8 cellular contexts compared by ENCODE assay signal in genomic region chr6:2542858-2543218, GRCh38.
DNase-seq lines count a peak whose midpoint lies in the region; ATAC-seq and TF ChIP-seq lines count a peak whose summit lies in the region.

No MANE protein-coding gene starts in this region.

- intact Hi-C loops in esophagus squamous epithelium (cut with DNase I) = no loop called here

- H3K36me3 ChIP-seq in esophagus squamous epithelium (no peaks in the 10 kb centered on the region), GM23338 (ENCODE audit: insufficient read depth) (no peaks in the 10 kb centered on the region)

- ATAC-seq in GM18520 (IDR thresholded peaks at IDR 0.05; ENCODE audit: unreplicated experiment) (peak; percentile 41), HG03135 (IDR thresholded peaks at IDR 0.05; ENCODE audit: unreplicated experiment) (peak; percentile 60), GM23338 (no peak)

- H3K9me3 ChIP-seq in esophagus squamous epithelium = no peaks in the 10 kb centered on the region

- peaks cover 2% of the 10 kb centered on the region; the same call in 1 of the 3 replicates for H3K36me3 Mint-ChIP-seq in GM23338 (ENCODE audit: low read depth)

- H3K4me1 ChIP-seq in esophagus squamous epithelium (peaks cover 5 to 20% (median 7%) of the 10 kb centered on the region in 3 donors), GM23338 (ENCODE audit: insufficient read depth) (no peaks in the 10 kb centered on the region)

- no peak overlapping the region for H2AFZ ChIP-seq in GM23338

- peaks cover 0 to 9% (median 0%) of the 10 kb centered on the region in 4 donors for H3K27me3 ChIP-seq in esophagus squamous epithelium
- no peaks in the 10 kb centered on the region for H3K27me3 ChIP-seq in GM23338 (ENCODE audit: insufficient read depth)

- no peak overlapping the region for H3K4me2 ChIP-seq in GM23338

- DNase-seq in AG09319 (ENCODE audit: extremely low read depth, low read depth) = peak; percentile 29
- peak; percentile 95 for DNase-seq in SIG-M5 (lab: John Stamatoyannopoulos, UW)
- no peak for DNase-seq in esophagus squamous epithelium (lab: John Stamatoyannopoulos, UW)
- peak; percentile 53 for DNase-seq in ureter (ENCODE audit: low spot score)
- no peak for DNase-seq in GM23338 (ENCODE audit: low spot score)
- DNase-seq in NCI-H82 treated with DMSO at 0.1 percent for 48 hours (lab: John Stamatoyannopoulos, UW; ENCODE audit: unreplicated experiment) = no peak

- H3K27me3 Mint-ChIP-seq in GM23338 (ENCODE audit: insufficient read depth, low read depth, poor library complexity) = no peaks in the 10 kb centered on the region

- peaks cover 7% of the 10 kb centered on the region for H3K9me3 Mint-ChIP-seq in GM23338

- peak overlapping the region in 3 of 4 donors; percentile 59 to 75 (median 62) for H3K27ac ChIP-seq in esophagus squamous epithelium
- H3K27ac ChIP-seq in GM23338 (ENCODE audit: low read depth) = no peak overlapping the region

- no peak for TF ChIP-seq CTCF in AG09319 (IDR thresholded peaks at IDR 0.05; ENCODE audit: low read depth, low read length)
- TF ChIP-seq CTCF in esophagus squamous epithelium (IDR thresholded peaks at IDR 0.05) = no peak
- TF ChIP-seq CTCF in GM23338 (conservative IDR thresholded peaks at IDR 0.05; ENCODE audit: low read depth in 2 of 2) = no peak

- WGBS in esophagus squamous epithelium, 2 donors = 48 to 65% methylated on average over 4 of the region's 4 CpGs

- H3K4me3 Mint-ChIP-seq in GM23338 = no peak overlapping the region

- no peak overlapping the region for H3K4me3 ChIP-seq in esophagus squamous epithelium
- no peak overlapping the region for H3K4me3 ChIP-seq in GM23338

- no peak overlapping the region for H3K27ac Mint-ChIP-seq in GM23338

- TF ChIP-seq POLR2A in esophagus squamous epithelium (IDR thresholded peaks at IDR 0.05) = no peak

- no peaks in the 10 kb centered on the region for H3F3A ChIP-seq in GM23338 (replicated peaks; ENCODE audit: low read depth)

- H3K79me2 ChIP-seq in GM23338 (replicated peaks; ENCODE audit: insufficient read depth) = no peaks in the 10 kb centered on the region

- no peaks in the 10 kb centered on the region for H3K4me1 Mint-ChIP-seq in GM23338

- no peaks in the 10 kb centered on the region for H4K20me1 ChIP-seq in GM23338 (replicated peaks; ENCODE audit: insufficient read depth)

- 0 out of 2 replicates have a peak, but pooled peaks cover 3% of the 10 kb centered on the region for H3K9me2 ChIP-seq in GM23338 (ENCODE audit: insufficient read depth)

TF ChIP-seq in GM23338, 12 proteins besides CTCF, POLR2A, EP300 and RAD21:
- TF ChIP-seq EZH2phosphoT487 (IDR thresholded peaks at IDR 0.05; ENCODE audit: unreplicated experiment) = no peak
- no peak for TF ChIP-seq STAT1 (IDR thresholded peaks at IDR 0.05; ENCODE audit: unreplicated experiment)
- no peak for TF ChIP-seq EZH2 (IDR thresholded peaks at IDR 0.05; ENCODE audit: low read depth, unreplicated experiment)
- no peak for TF ChIP-seq CREB1 (CRISPR knock-in tag; IDR thresholded peaks at IDR 0.05; ENCODE audit: low read depth)
- TF ChIP-seq ZNF462 (CRISPR knock-in tag; IDR thresholded peaks at IDR 0.05) = no peak

Comparison
In these comparisons a context has a peak if more than half of its experiments do, and no peak if none do; other contexts are left out.
1. DNase-seq: peak in AG09319 (single experiment), SIG-M5 (single experiment) and ureter (single experiment); none in esophagus squamous epithelium (single experiment), GM23338 (single experiment) and NCI-H82 treated with DMSO at 0.1 percent for 48 hours (single experiment).